In the genomic region with DNA sequence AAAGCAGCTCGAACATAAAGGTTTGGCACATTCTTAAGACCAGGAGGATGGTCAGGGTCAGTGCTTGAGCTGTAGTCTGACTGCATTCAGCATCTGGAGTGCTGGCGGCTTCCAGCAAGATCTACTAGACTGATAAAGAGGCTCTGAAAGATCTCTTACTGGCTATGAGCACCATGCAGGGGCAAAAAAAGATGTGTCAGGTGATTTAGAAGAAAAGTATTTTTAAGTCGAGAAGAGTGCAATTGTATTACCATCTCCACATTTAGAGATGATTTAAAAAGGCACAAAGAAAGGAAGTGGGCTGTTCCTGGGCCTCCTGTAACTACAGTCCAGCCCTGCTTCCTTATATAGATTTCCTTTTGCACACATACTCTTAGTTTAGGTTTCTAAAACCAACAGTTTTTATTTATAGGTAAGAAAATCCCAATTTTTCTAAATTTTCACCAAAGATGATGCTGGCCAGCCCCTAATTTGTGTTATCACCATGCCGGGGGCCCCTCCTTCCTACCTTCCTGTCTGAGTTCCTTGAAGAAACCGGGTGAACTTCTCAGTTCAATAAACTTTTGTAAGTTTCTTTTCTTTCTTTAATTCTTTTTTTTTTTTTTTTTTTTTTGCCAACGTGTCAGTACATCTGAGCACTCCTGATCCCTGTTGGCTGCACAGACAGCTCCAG, we compare ENCODE assay signal across 8 cellular contexts.
A peak's percentile ranks its signal among the peaks of the same experiment; 100 is the strongest.
DNase-seq lines count a peak whose midpoint lies in the region; ATAC-seq and TF ChIP-seq lines count a peak whose summit lies in the region.

No MANE protein-coding gene starts in this region.

- peaks cover 63% of the 10 kb centered on the region for H3K4me1 Mint-ChIP-seq in neural crest cell

- DNase-seq in GM04504 (ENCODE audit: low read depth) (peak; percentile 62), NOMO-1 treated with DMSO at 0.1 percent for 48 hours (lab: John Stamatoyannopoulos, UW; ENCODE audit: unreplicated experiment) (peak; percentile 43), dedifferentiated amniotic fluid mesenchymal stem cell (ENCODE audit: extremely low spot score) (peak; percentile 71), neural crest cell (ENCODE audit: low read depth, low spot score) (no peak), NCI-H1417 (lab: John Stamatoyannopoulos, UW) (no peak), NCI-H82 (lab: John Stamatoyannopoulos, UW) (no peak)

- peak overlapping the region; percentile 77 for H3K27ac Mint-ChIP-seq in neural crest cell (ENCODE audit: unreplicated experiment)

- H3K9me3 Mint-ChIP-seq in neural crest cell = no peaks in the 10 kb centered on the region

- no peaks in the 10 kb centered on the region for H3K36me3 Mint-ChIP-seq in neural crest cell (ENCODE audit: low read depth)

- H3K4me3 Mint-ChIP-seq in neural crest cell = peak overlapping the region; percentile 59

- H3K27me3 Mint-ChIP-seq in neural crest cell (ENCODE audit: low read depth) = no peaks in the 10 kb centered on the region

- ATAC-seq in HG03442 (IDR thresholded peaks at IDR 0.05; ENCODE audit: unreplicated experiment) = no peak
- ATAC-seq in HG02884 (IDR thresholded peaks at IDR 0.05; ENCODE audit: unreplicated experiment) = no peak

- TF ChIP-seq CTCF in neural crest cell (conservative IDR thresholded peaks at IDR 0.05) = no peak

Comparison
In these comparisons a context has a peak if more than half of its experiments do, and no peak if none do; other contexts are left out.
1. DNase-seq: peak in GM04504 (single experiment), NOMO-1 treated with DMSO at 0.1 percent for 48 hours (single experiment) and dedifferentiated amniotic fluid mesenchymal stem cell (single experiment); none in neural crest cell (single experiment), NCI-H1417 (0 of 3) and NCI-H82 (single experiment).